In the genomic region with DNA sequence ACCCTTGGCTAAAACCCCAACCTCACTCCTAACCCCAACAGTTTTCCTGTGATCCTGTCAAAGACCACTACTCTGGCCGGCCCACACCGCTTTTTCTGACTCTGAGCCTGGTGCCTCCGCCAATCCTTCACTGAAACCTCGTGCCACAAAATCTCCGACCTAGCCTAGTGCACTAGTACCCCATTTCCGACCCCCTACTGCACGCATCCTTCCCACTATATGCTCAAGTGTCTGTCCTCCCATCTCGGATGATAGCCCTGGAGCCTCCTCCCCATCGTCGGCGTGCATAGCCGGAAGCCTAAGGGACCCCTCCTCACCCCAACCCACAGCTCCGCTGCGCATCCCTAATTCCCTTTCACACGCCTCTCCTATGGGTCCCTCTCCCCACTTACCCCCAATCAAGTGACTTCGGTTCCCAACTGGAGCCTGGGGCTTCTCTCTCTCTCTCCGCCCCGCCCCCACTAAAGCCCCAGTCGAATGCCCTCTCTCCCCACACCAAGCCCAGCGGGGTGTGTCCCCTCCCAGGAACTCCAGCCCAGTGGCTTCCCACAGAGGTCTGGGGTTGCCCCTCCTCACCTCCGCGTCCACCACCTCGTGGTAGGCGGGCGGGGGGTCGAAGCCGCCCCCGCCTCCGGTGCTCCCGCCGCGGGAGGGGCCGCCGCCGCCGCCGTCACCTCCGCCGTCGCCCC, we compare ENCODE assay signal across 8 cellular contexts. TPM values are rescaled to one million over a fixed set of nuclear protein-coding genes. Genes with fewer than 3 reads are reported as not detected.
DNase-seq lines count a peak whose midpoint lies in the region; ATAC-seq lines count a peak whose summit lies in the region.

No MANE protein-coding gene starts in this region.

- no peaks in the 10 kb centered on the region for H3K9me3 Mint-ChIP-seq in T-helper 2 cell treated with Interferon-gamma antibody and Interleukin-4, amounts not matched to agents 5 μg/mL and 100 μg/mL, for 36 hours

- H3K27me3 Mint-ChIP-seq in T-helper 2 cell treated with Interferon-gamma antibody and Interleukin-4, amounts not matched to agents 5 μg/mL and 100 μg/mL, for 36 hours (ENCODE audit: low read depth) = no peaks in the 10 kb centered on the region

- peak overlapping the region; percentile 92 for H3K27ac ChIP-seq in layer of hippocampus (ENCODE audit: low read depth, low read length)

- peak overlapping the region; percentile 90 for H3K4me3 Mint-ChIP-seq in T-helper 2 cell treated with Interferon-gamma antibody and Interleukin-4, amounts not matched to agents 5 μg/mL and 100 μg/mL, for 36 hours

- ATAC-seq in GM21367 (IDR thresholded peaks at IDR 0.05; ENCODE audit: unreplicated experiment) = peak; percentile 17

- peaks cover 15% of the 10 kb centered on the region for H3K36me3 Mint-ChIP-seq in T-helper 2 cell treated with Interferon-gamma antibody and Interleukin-4, amounts not matched to agents 5 μg/mL and 100 μg/mL, for 36 hours (ENCODE audit: low read depth)

- H3K4me1 Mint-ChIP-seq in T-helper 2 cell treated with Interferon-gamma antibody and Interleukin-4, amounts not matched to agents 5 μg/mL and 100 μg/mL, for 36 hours (ENCODE audit: low read depth) = peaks cover 67% of the 10 kb centered on the region

- H3K27ac Mint-ChIP-seq in T-helper 2 cell treated with Interferon-gamma antibody and Interleukin-4, amounts not matched to agents 5 μg/mL and 100 μg/mL, for 36 hours = peak overlapping the region; percentile 91

- no peaks in the 10 kb centered on the region for H3K27me3 ChIP-seq in layer of hippocampus (ENCODE audit: control insufficient read depth, insufficient read depth, low read length)

- DNase-seq in COR-L47 (lab: John Stamatoyannopoulos, UW) (peak; percentile 45), HUDEP-2 (lab: John Stamatoyannopoulos, UW; ENCODE audit: unreplicated experiment in 76 of 76) (peak in 56 of 76 experiments; percentile 3 to 74 (median 47)), mesenteric fat pad (ENCODE audit: low spot score) (no peak)
- peak; percentile 36 for DNase-seq in T-helper 2 cell treated with Interferon-gamma antibody and Interleukin-4, amounts not matched to agents 5 μg/mL and 100 μg/mL, for 36 hours (ENCODE audit: low spot score)
- peak; percentile 21 for DNase-seq in central memory CD4-positive, alpha-beta T cell
- DNase-seq in stimulated activated CD4-positive, alpha-beta T cell treated with anti-CD3 and anti-CD28 coated beads, Interleukin-2, amount 100 ng/mL, for 24 hours = peak; percentile 50 to 57

RNA-seq across cellular contexts. Expression of a gene that starts 0.8 kb away (rescaled TPM):
- total RNA-seq in mesenteric fat pad = 59.8 TPM
